ENCODE assay signal across 37 cellular contexts in the genomic region with DNA sequence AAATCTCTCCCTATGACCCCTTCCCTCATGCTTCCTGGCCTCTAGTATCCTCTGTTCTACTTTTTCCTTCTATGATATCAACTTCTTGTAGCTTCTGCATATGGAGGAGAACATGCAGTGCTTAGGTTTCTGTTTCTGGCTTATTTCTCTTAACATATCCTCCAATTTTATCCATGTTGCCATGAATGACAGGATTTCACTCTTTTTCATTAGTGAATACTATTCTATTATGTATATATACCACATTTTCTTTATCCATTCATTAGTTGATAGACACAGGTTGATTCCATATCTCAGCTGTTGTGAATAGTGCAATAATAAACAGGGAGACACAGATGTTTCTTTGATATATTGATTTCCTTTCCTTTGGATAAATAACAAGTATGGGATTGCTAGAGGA.
"Had no signal": no experiment of that assay in that cellular context is flagged by ENCODE, and none has a peak within 500 bp of the region (broad histone marks: within the 10 kb centered on the region; RNA-seq: fewer than 3 reads in every experiment).

No MANE protein-coding gene starts in this region.

- H3K4me1 Mint-ChIP-seq: activated naive CD4-positive, alpha-beta T cell treated with anti-CD3 and anti-CD28 coated beads, Interleukin-2, amount 10 ng/mL, durations not matched to agents 7 days and 5 days; activated naive CD8-positive, alpha-beta T cell treated with anti-CD3 and anti-CD28 coated beads, Interleukin-2, amount 10 ng/mL, durations not matched to agents 7 days and 5 days; activated naive CD8-positive, alpha-beta T cell treated with anti-CD3 and anti-CD28 coated beads, Interleukin-2, amount 50 U/mL, for 24 hours; activated T-helper 17 cell treated with anti-CD3 and anti-CD28 coated beads, Interleukin-2, amount 50 U/mL, for 72 hours; central memory CD8-positive, alpha-beta T cell had no signal

- H3K4me1 ChIP-seq: adrenal gland, body of pancreas, breast epithelium had no signal

- ATAC-seq: activated naive CD4-positive, alpha-beta T cell treated with anti-CD3 and anti-CD28 coated beads, Interleukin-2, amount 50 U/mL, for 72 hours; activated naive CD8-positive, alpha-beta T cell treated with anti-CD3 and anti-CD28 coated beads, Interleukin-2, amount 50 U/mL, for 24 hours; activated T-cell treated with anti-CD3 and anti-CD28 coated beads, Interleukin-2, amount 50 U/mL, for 4 hours; activated T-cell treated with anti-CD3 and anti-CD28 coated beads, Interleukin-2, amount 50 U/mL, for 72 hours; activated T-helper 17 cell treated with anti-CD3 and anti-CD28 coated beads, Interleukin-2, amount 50 U/mL, for 72 hours; body of pancreas had no signal

- H3K27me3 Mint-ChIP-seq: activated naive CD4-positive, alpha-beta T cell treated with anti-CD3 and anti-CD28 coated beads, Interleukin-2, amount 50 U/mL, for 24 hours; activated naive CD8-positive, alpha-beta T cell; activated naive CD8-positive, alpha-beta T cell treated with anti-CD3 and anti-CD28 coated beads for 36 hours; activated naive CD8-positive, alpha-beta T cell treated with anti-CD3 and anti-CD28 coated beads, Interleukin-2, amount 10 ng/mL, durations not matched to agents 7 days and 5 days; activated naive CD8-positive, alpha-beta T cell treated with anti-CD3 and anti-CD28 coated beads, Interleukin-2, amount 50 U/mL, for 24 hours; activated T-cell treated with anti-CD3 and anti-CD28 coated beads, Interleukin-2, amount 50 U/mL, for 24 hours; activated T-helper 17 cell treated with anti-CD3 and anti-CD28 coated beads, Interleukin-2, amount 50 U/mL, for 72 hours had no signal

- H3K36me3 Mint-ChIP-seq: brain had no signal

- DNase-seq: activated effector memory CD4-positive, alpha-beta T cell treated with anti-CD3 and anti-CD28 coated beads, Interleukin-2, amount 50 U/mL, for 16 hours; activated effector memory CD4-positive, alpha-beta T cell treated with Interleukin-2 at 50 U/mL for 16 hours; activated gamma-delta T cell; activated gamma-delta T cell treated with Interleukin-2 at 50 U/mL for 16 hours; activated naive CD4-positive, alpha-beta T cell; activated naive CD4-positive, alpha-beta T cell treated with anti-CD3 and anti-CD28 coated beads for 36 hours; activated naive CD4-positive, alpha-beta T cell treated with anti-CD3 and anti-CD28 coated beads, Interleukin-2, amount 10 ng/mL, durations not matched to agents 7 days and 5 days; activated naive CD4-positive, alpha-beta T cell treated with anti-CD3 and anti-CD28 coated beads, Interleukin-2, amount 50 U/mL, for 16 hours; activated naive CD4-positive, alpha-beta T cell treated with Interleukin-2 at 50 U/mL for 16 hours; activated naive CD8-positive, alpha-beta T cell treated with anti-CD3 and anti-CD28 coated beads for 36 hours; activated naive CD8-positive, alpha-beta T cell treated with anti-CD3 and anti-CD28 coated beads, Interleukin-2, amount 10 ng/mL, durations not matched to agents 7 days and 5 days; activated naive CD8-positive, alpha-beta T cell treated with anti-CD3 and anti-CD28 coated beads, Interleukin-2, amount 50 U/mL, for 24 hours; activated T-cell treated with anti-CD3 and anti-CD28 coated beads, Interleukin-2, amount 50 U/mL, for 24 hours; activated T-cell treated with anti-CD3 and anti-CD28 coated beads, Interleukin-2, amount 50 U/mL, for 4 hours; activated T-cell treated with anti-CD3 and anti-CD28 coated beads, Interleukin-2, amount 50 U/mL, for 48 hours; activated T-cell treated with anti-CD3 and anti-CD28 coated beads, Interleukin-2, amount 50 U/mL, for 72 hours; adrenal gland; amniotic stem cell; amygdala; anterior cingulate cortex; aorta; body of pancreas; brain microvascular endothelial cell; caudate nucleus; central memory CD4-positive, alpha-beta T cell; cerebellar nuclear complex had no signal

- H3K9me3 ChIP-seq: adrenal gland, body of pancreas, breast epithelium had no signal

- H3K27ac Mint-ChIP-seq: activated naive CD4-positive, alpha-beta T cell treated with anti-CD3 and anti-CD28 coated beads for 36 hours; activated naive CD4-positive, alpha-beta T cell treated with anti-CD3 and anti-CD28 coated beads, Interleukin-2, amount 10 ng/mL, durations not matched to agents 7 days and 5 days; activated naive CD4-positive, alpha-beta T cell treated with anti-CD3 and anti-CD28 coated beads, Interleukin-2, amount 50 U/mL, for 24 hours; activated naive CD4-positive, alpha-beta T cell treated with anti-CD3 and anti-CD28 coated beads, Interleukin-2, amount 50 U/mL, for 72 hours; activated naive CD8-positive, alpha-beta T cell; activated naive CD8-positive, alpha-beta T cell treated with anti-CD3 and anti-CD28 coated beads for 36 hours; activated naive CD8-positive, alpha-beta T cell treated with anti-CD3 and anti-CD28 coated beads, Interleukin-2, amount 10 ng/mL, durations not matched to agents 7 days and 5 days; activated naive CD8-positive, alpha-beta T cell treated with anti-CD3 and anti-CD28 coated beads, Interleukin-2, amount 50 U/mL, for 24 hours; activated T-cell treated with anti-CD3 and anti-CD28 coated beads, Interleukin-2, amount 50 U/mL, for 24 hours; activated T-cell treated with anti-CD3 and anti-CD28 coated beads, Interleukin-2, amount 50 U/mL, for 72 hours; activated T-helper 1 cell treated with anti-CD3 and anti-CD28 coated beads, Interleukin-12 subunit alpha, Interleukin-12 subunit beta, Interleukin-2, Interleukin-4 antibody, amounts not matched to agents 30 ng/mL and 10 ng/mL and 1 ng/mL, durations not matched to agents 14 hours and 24 hours and 36 hours; activated T-helper 17 cell treated with anti-CD3 and anti-CD28 coated beads, Interleukin-2, amount 50 U/mL, for 72 hours; activated T-helper 2 cell treated with anti-CD3 and anti-CD28 coated beads, Interferon-gamma antibody, Interleukin-2, Interleukin-4, amounts not matched to agents 10 μg/mL and 5 μg/mL and 100 μg/mL, durations not matched to agents 14 hours and 24 hours and 36 hours; brain had no signal

- H3K4me3 ChIP-seq: adrenal gland, ascending aorta, body of pancreas, breast epithelium, cardiac muscle cell had no signal

- H3K27ac ChIP-seq: adrenal gland, ascending aorta, body of pancreas, brain microvascular endothelial cell, breast epithelium, cardiac muscle cell had no signal

- H3K4me3 Mint-ChIP-seq: activated naive CD4-positive, alpha-beta T cell treated with anti-CD3 and anti-CD28 coated beads for 36 hours; activated naive CD4-positive, alpha-beta T cell treated with anti-CD3 and anti-CD28 coated beads, Interleukin-2, amount 10 ng/mL, durations not matched to agents 7 days and 5 days; activated naive CD4-positive, alpha-beta T cell treated with anti-CD3 and anti-CD28 coated beads, Interleukin-2, amount 50 U/mL, for 24 hours; activated naive CD8-positive, alpha-beta T cell; activated naive CD8-positive, alpha-beta T cell treated with anti-CD3 and anti-CD28 coated beads for 36 hours; activated naive CD8-positive, alpha-beta T cell treated with anti-CD3 and anti-CD28 coated beads, Interleukin-2, amount 10 ng/mL, durations not matched to agents 7 days and 5 days; activated naive CD8-positive, alpha-beta T cell treated with anti-CD3 and anti-CD28 coated beads, Interleukin-2, amount 50 U/mL, for 24 hours; activated T-cell treated with anti-CD3 and anti-CD28 coated beads, Interleukin-2, amount 50 U/mL, for 24 hours; activated T-cell treated with anti-CD3 and anti-CD28 coated beads, Interleukin-2, amount 50 U/mL, for 4 hours; activated T-cell treated with anti-CD3 and anti-CD28 coated beads, Interleukin-2, amount 50 U/mL, for 72 hours; activated T-helper 1 cell treated with anti-CD3 and anti-CD28 coated beads, Interleukin-12 subunit alpha, Interleukin-12 subunit beta, Interleukin-2, Interleukin-4 antibody, amounts not matched to agents 30 ng/mL and 10 ng/mL and 1 ng/mL, durations not matched to agents 14 hours and 24 hours and 36 hours; activated T-helper 17 cell treated with anti-CD3 and anti-CD28 coated beads, Interleukin-2, amount 50 U/mL, for 72 hours; brain; central memory CD8-positive, alpha-beta T cell had no signal

- H3K27me3 ChIP-seq: adrenal gland, ascending aorta, body of pancreas, brain microvascular endothelial cell, breast epithelium, cardiac muscle cell had no signal

- H3K36me3 ChIP-seq: adrenal gland, ascending aorta, brain microvascular endothelial cell, breast epithelium, cardiac muscle cell had no signal
